Comparison of ENCODE assay signal across 12 cellular contexts in the genomic region with DNA sequence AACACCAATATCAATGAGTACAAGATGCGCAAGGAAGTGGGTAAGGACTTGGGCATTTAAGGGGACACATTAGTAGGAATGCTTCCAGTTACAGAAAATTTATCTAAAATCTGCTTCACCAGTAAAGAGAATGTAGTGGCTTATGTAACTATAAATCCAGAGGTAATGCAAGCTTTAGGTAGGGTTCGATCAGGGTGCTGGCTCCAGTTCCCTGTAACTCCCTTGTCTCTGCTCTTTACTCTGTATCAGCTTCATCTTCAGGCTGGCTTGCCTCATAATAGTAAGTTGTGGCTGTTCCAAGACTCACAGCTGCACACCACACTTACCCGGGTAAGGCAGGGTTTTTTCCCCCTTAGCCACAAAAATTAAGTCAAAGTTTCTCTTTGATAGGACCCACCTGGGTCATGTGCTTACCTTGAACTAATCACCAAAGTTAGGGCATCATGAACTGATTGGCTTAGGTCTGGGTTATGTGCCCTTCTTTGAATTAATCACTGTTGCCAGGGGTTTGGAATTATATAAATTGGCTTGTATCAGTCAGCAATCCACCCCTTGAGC. TPM values are rescaled to one million over a fixed set of nuclear protein-coding genes. Genes with fewer than 3 reads are reported as not detected.
DNase-seq lines count a peak whose midpoint lies in the region; ATAC-seq and TF ChIP-seq lines count a peak whose summit lies in the region.
"Had no signal": no experiment of that assay in that cellular context is flagged by ENCODE, and none has a peak within 500 bp of the region (broad histone marks: within the 10 kb centered on the region; RNA-seq: fewer than 3 reads in every experiment).

No MANE protein-coding gene starts in this region.

- intact Hi-C loops in thyroid gland (cut with DNase I), result no loop called here

- peaks cover 4 to 6% of the 10 kb centered on the region in 2 donors for H3K36me3 ChIP-seq in thyroid gland
- H3K36me3 ChIP-seq: adrenal gland had no signal

- H3K27me3 ChIP-seq in thyroid gland, result no peaks in the 10 kb centered on the region
- H3K27me3 ChIP-seq: adrenal gland had no signal

- no peak for TF ChIP-seq CTCF in thyroid gland (IDR thresholded peaks at IDR 0.05)

- DNase-seq in epithelial cell of prostate (ENCODE audit: low read depth, low spot score) (no peak), NCI-H748 treated with DMSO at 0.1 percent for 48 hours (lab: John Stamatoyannopoulos, UW) (no peak), GM19240 (ENCODE audit: insufficient read length, low spot score) (no peak), SKM-1 (lab: John Stamatoyannopoulos, UW; ENCODE audit: unreplicated experiment) (no peak), thyroid gland (no peak)
- DNase-seq: adrenal gland, DMS79 treated with DMSO at 0.1 percent for 48 hours, immature natural killer cell had no signal

- no peaks in the 10 kb centered on the region for H3K9me3 ChIP-seq in thyroid gland
- H3K9me3 ChIP-seq: adrenal gland had no signal

- WGBS in thyroid gland, 2 donors, result 95 to 98% methylated on average over 3 of the region's 3 CpGs

- peak overlapping the region; percentile 89 for H3K27ac ChIP-seq in epithelial cell of prostate
- H3K27ac ChIP-seq in thyroid gland, result no peak overlapping the region
- H3K27ac ChIP-seq: adrenal gland had no signal

- no peak overlapping the region for H3K4me3 ChIP-seq in thyroid gland (replicated peaks in 1 of 3)
- H3K4me3 ChIP-seq: adrenal gland had no signal

- no peak for TF ChIP-seq POLR2A in thyroid gland (IDR thresholded peaks at IDR 0.05)

- ATAC-seq in GM18511 (IDR thresholded peaks at IDR 0.05; ENCODE audit: unreplicated experiment) (peak; percentile 76), GM19467 (IDR thresholded peaks at IDR 0.05; ENCODE audit: unreplicated experiment) (peak; percentile 54), HG03095 (IDR thresholded peaks at IDR 0.05; ENCODE audit: unreplicated experiment) (peak; percentile 68)
- ATAC-seq: HCT116 had no signal

- no peaks in the 10 kb centered on the region for H3K4me1 ChIP-seq in thyroid gland
- H3K4me1 ChIP-seq: adrenal gland had no signal

RNA-seq across cellular contexts. Expression of a gene that starts 35.5 kb away (rescaled TPM):
- total RNA-seq in thyroid gland, result 1 to 10 TPM; 4.4 to 6.2 (median 5.5) TPM
